ENCODE assay signal across 15 cellular contexts in genomic region chr7:74266191-74266963, GRCh38. TPM values are rescaled to one million over a fixed set of nuclear protein-coding genes. Genes with fewer than 3 reads are reported as not detected.
A peak's percentile ranks its signal among the peaks of the same experiment; 100 is the strongest.
DNase-seq lines count a peak whose midpoint lies in the region; ATAC-seq and TF ChIP-seq lines count a peak whose summit lies in the region.
"Had no signal": no experiment of that assay in that cellular context is flagged by ENCODE, and none has a peak within 500 bp of the region (broad histone marks: within the 10 kb centered on the region; RNA-seq: fewer than 3 reads in every experiment).

No MANE protein-coding gene starts in this region.

- H3K9ac ChIP-seq in IMR-90 (ENCODE audit: low read depth, low read length) = no peak overlapping the region

- no peak overlapping the region for H3K56ac ChIP-seq in IMR-90 (ENCODE audit: extremely low read depth, insufficient read depth, low read length)

- whole genome bisulfite sequencing in IMR-90 (ENCODE audit: extremely low coverage in 2 of 2, insufficient read length in 1 of 2), 2 experiments = 76% methylated on average over 3 of the region's 7 CpGs; no CpG with 5 or more reads in 1 of the 2 experiments

- H3K9me3 ChIP-seq in IMR-90 (ENCODE audit: control insufficient read depth, insufficient read depth, low read length) (no peaks in the 10 kb centered on the region), OCI-LY7 (ENCODE audit: low read length) (no peaks in the 10 kb centered on the region), gastrocnemius medialis (no peaks in the 10 kb centered on the region)

- H3K14ac ChIP-seq in IMR-90 (replicated peaks; ENCODE audit: low read depth, low read length) = 0 out of 2 replicates have a peak overlapping the region, but pooled peaks have one; percentile 44

- no peaks in the 10 kb centered on the region for H3K9me3 Mint-ChIP-seq in stimulated activated memory B cell treated with anti-CD40 and anti-IgM and Interleukin-4, amounts not matched to agents 10 μg/mL and 1 μg/mL and 100 μg/mL, for 72 hours
- no peaks in the 10 kb centered on the region for H3K9me3 Mint-ChIP-seq in activated CD4-positive, alpha-beta T cell treated with anti-CD3 and anti-CD28 coated beads, Interleukin-2, amount 10 ng/mL, durations not matched to agents 7 days and 5 days
- no peaks in the 10 kb centered on the region for H3K9me3 Mint-ChIP-seq in stimulated activated naive CD8-positive, alpha-beta T cell treated with anti-CD3 and anti-CD28 coated beads, Interleukin-15, amount 100 ng/mL, for 72 hours
- H3K9me3 Mint-ChIP-seq: CD8-positive, alpha-beta T cell had no signal

- peaks cover 4% of the 10 kb centered on the region; the same call in 1 of the 2 replicates for H3K9me1 ChIP-seq in IMR-90 (ENCODE audit: insufficient read depth, low read length)

- H2BK20ac ChIP-seq in IMR-90 (ENCODE audit: low read depth, low read length) = peak overlapping the region; percentile 38; the same call in 1 of the 2 replicates

- no peak overlapping the region for H3K23ac ChIP-seq in IMR-90 (ENCODE audit: low read depth, low read length)

- H3K79me1 ChIP-seq in IMR-90 (ENCODE audit: low read depth in 1 of 2, low read length in 2 of 2) = no peaks in the 10 kb centered on the region

- H4K20me1 ChIP-seq in IMR-90 (ENCODE audit: insufficient read depth, low read length) (no peaks in the 10 kb centered on the region), OCI-LY7 (ENCODE audit: insufficient read depth, low read length) (no peaks in the 10 kb centered on the region)

- peaks cover 37% of the 10 kb centered on the region for H3K4me1 Mint-ChIP-seq in stimulated activated memory B cell treated with anti-CD40 and anti-IgM and Interleukin-4, amounts not matched to agents 10 μg/mL and 1 μg/mL and 100 μg/mL, for 72 hours
- peaks cover 9% of the 10 kb centered on the region for H3K4me1 Mint-ChIP-seq in activated CD4-positive, alpha-beta T cell treated with anti-CD3 and anti-CD28 coated beads, Interleukin-2, amount 10 ng/mL, durations not matched to agents 7 days and 5 days
- H3K4me1 Mint-ChIP-seq in stimulated activated naive CD8-positive, alpha-beta T cell treated with anti-CD3 and anti-CD28 coated beads, Interleukin-15, amount 100 ng/mL, for 72 hours = no peaks in the 10 kb centered on the region

- H3K4me2 ChIP-seq in IMR-90 (ENCODE audit: low read depth, low read length) = no peak overlapping the region
- peak overlapping the region; percentile 63 for H3K4me2 ChIP-seq in OCI-LY7 (ENCODE audit: low read length)

- H3K79me2 ChIP-seq in OCI-LY7 (ENCODE audit: insufficient read depth, low read depth, low read length) = no peaks in the 10 kb centered on the region

- TF ChIP-seq RAD21 in IMR-90 (IDR thresholded peaks at IDR 0.05; ENCODE audit: low read length) = no peak

- H3K4ac ChIP-seq in IMR-90 (ENCODE audit: low read depth, low read length) = peak overlapping the region; percentile 45; the same call in 1 of the 2 replicates

- H3K27me3 ChIP-seq in IMR-90 (ENCODE audit: control insufficient read depth, insufficient read depth, low read length) (no peaks in the 10 kb centered on the region), gastrocnemius medialis (no peaks in the 10 kb centered on the region)

- peak overlapping the region; percentile 9; the same call in 1 of the 2 replicates for H2BK120ac ChIP-seq in IMR-90 (ENCODE audit: low read depth, low read length)

- no peak overlapping the region for H2AK9ac ChIP-seq in IMR-90 (replicated peaks; ENCODE audit: low read depth, low read length, poor library complexity)

- CTCF ChIA-PET in IMR-90 (lab: Yijun Ruan, JAX) = interaction anchor here (0.7 kb wide), 1 partner anchor 410 kb away, joined by 3 read pairs; no protein-coding TSS in a partner anchor
- CTCF ChIA-PET in OCI-LY7 (lab: Charles Lee; ENCODE audit: unreplicated experiment) = no interaction called here
- CTCF ChIA-PET in activated CD4-positive, alpha-beta T cell treated with anti-CD3 and anti-CD28 coated beads, Interleukin-2, amount 10 ng/mL, durations not matched to agents 7 days and 5 days (lab: Charles Lee) = no interaction called here

- no peaks in the 10 kb centered on the region for H3K9me2 ChIP-seq in OCI-LY7 (ENCODE audit: insufficient read depth, low read length)

- ATAC-seq in IMR-90 (ENCODE audit: low read depth) (no peak), gastrocnemius medialis (no peak)
- no peak for ATAC-seq in stimulated activated memory B cell treated with anti-CD40 and anti-IgM and Interleukin-4, amounts not matched to agents 10 μg/mL and 1 μg/mL and 100 μg/mL, for 72 hours
- ATAC-seq in stimulated activated naive CD8-positive, alpha-beta T cell treated with anti-CD3 and anti-CD28 coated beads, Interleukin-15, amount 100 ng/mL, for 72 hours = no peak
- ATAC-seq: CD8-positive, alpha-beta T cell; HCT116 had no signal

- no peaks in the 10 kb centered on the region for H3K36me3 Mint-ChIP-seq in stimulated activated memory B cell treated with anti-CD40 and anti-IgM and Interleukin-4, amounts not matched to agents 10 μg/mL and 1 μg/mL and 100 μg/mL, for 72 hours
- no peaks in the 10 kb centered on the region for H3K36me3 Mint-ChIP-seq in activated CD4-positive, alpha-beta T cell treated with anti-CD3 and anti-CD28 coated beads, Interleukin-2, amount 10 ng/mL, durations not matched to agents 7 days and 5 days (ENCODE audit: low read depth)
- H3K36me3 Mint-ChIP-seq: CD8-positive, alpha-beta T cell had no signal

- peak; percentile 23 for DNase-seq in GDM1 (lab: John Stamatoyannopoulos, UW)
- DNase-seq in IMR-90 = no peak
- DNase-seq in OCI-LY7 (ENCODE audit: low spot score) = peak; percentile 40
- DNase-seq in gastrocnemius medialis = no peak
- DNase-seq in activated CD4-positive, alpha-beta T cell treated with anti-CD3 and anti-CD28 coated beads, Interleukin-2, amount 10 ng/mL, durations not matched to agents 7 days and 5 days = no peak
- no peak for DNase-seq in stimulated activated naive CD8-positive, alpha-beta T cell treated with anti-CD3 and anti-CD28 coated beads, Interleukin-15, amount 100 ng/mL, for 72 hours
- DNase-seq: ACHN; CD8-positive, alpha-beta T cell; NCI-H1417 treated with DMSO at 0.1 percent for 48 hours; NCI-H2029 treated with DMSO at 0.1 percent for 48 hours; NCI-H510A treated with DMSO at 0.1 percent for 48 hours; RPMI8226; SW 1271 had no signal

- H2AK5ac ChIP-seq in IMR-90 (ENCODE audit: low read depth, low read length) = peak overlapping the region; percentile 64; the same call in 1 of the 2 replicates

- dilution Hi-C loops in IMR-90 (cut with HindIII; ENCODE audit: low sequenced_read_pairs, unreplicated experiment) = no loop called here

- no peak for TF ChIP-seq CTCF in IMR-90 (conservative IDR thresholded peaks at IDR 0.05; ENCODE audit: low read depth, low read length)
- no peak for TF ChIP-seq CTCF in OCI-LY7 (conservative IDR thresholded peaks at IDR 0.05; ENCODE audit: low read length)
- no peak for TF ChIP-seq CTCF in gastrocnemius medialis (IDR thresholded peaks at IDR 0.05 in 4 of 5, conservative IDR thresholded peaks at IDR 0.05 in 1 of 5)

- no peak overlapping the region for H4K5ac ChIP-seq in IMR-90 (ENCODE audit: low read depth, low read length)

- no peak overlapping the region for H4K8ac ChIP-seq in IMR-90 (ENCODE audit: low read depth in 2 of 2, low read length in 2 of 2)

- in situ Hi-C loops in IMR-90 (cut with MboI; ENCODE audit: low sequenced_read_pairs) = no loop called here
- in situ Hi-C loops in gastrocnemius medialis (cut with MboI; ENCODE audit: low sequenced_read_pairs in 4 of 4) = no loop called here

- H3K36me3 ChIP-seq in IMR-90 (ENCODE audit: control insufficient read depth, insufficient read depth, low read length) = no peaks in the 10 kb centered on the region
- no peaks in the 10 kb centered on the region for H3K36me3 ChIP-seq in OCI-LY7 (ENCODE audit: insufficient read depth, low read length)
- H3K36me3 ChIP-seq in gastrocnemius medialis = no peaks in the 10 kb centered on the region

- no peak overlapping the region for H2BK5ac ChIP-seq in IMR-90 (ENCODE audit: low read depth, low read length, poor library complexity, severe bottlenecking)

- TF ChIP-seq POLR2A in IMR-90 (IDR thresholded peaks at IDR 0.05; ENCODE audit: low read depth, low read length) (no peak), gastrocnemius medialis (IDR thresholded peaks at IDR 0.05) (no peak)

- no peaks in the 10 kb centered on the region for H3K27me3 Mint-ChIP-seq in stimulated activated memory B cell treated with anti-CD40 and anti-IgM and Interleukin-4, amounts not matched to agents 10 μg/mL and 1 μg/mL and 100 μg/mL, for 72 hours
- peaks cover 15% of the 10 kb centered on the region for H3K27me3 Mint-ChIP-seq in activated CD4-positive, alpha-beta T cell treated with anti-CD3 and anti-CD28 coated beads, Interleukin-2, amount 10 ng/mL, durations not matched to agents 7 days and 5 days
- H3K27me3 Mint-ChIP-seq in stimulated activated naive CD8-positive, alpha-beta T cell treated with anti-CD3 and anti-CD28 coated beads, Interleukin-15, amount 100 ng/mL, for 72 hours = peaks cover 18% of the 10 kb centered on the region

- H3K27ac ChIP-seq in IMR-90 (ENCODE audit: insufficient read depth, low read length) (no peak overlapping the region), OCI-LY7 (ENCODE audit: low read depth, low read length, poor library complexity, severe bottlenecking) (peak overlapping the region; percentile 59), gastrocnemius medialis (no peak overlapping the region)

- intact Hi-C loops in IMR-90 (cut with micrococcal nuclease) (no loop called here), OCI-LY7 (cut with micrococcal nuclease; ENCODE audit: unreplicated experiment) (loop anchor here (2.0 kb wide), 1 partner anchor 60 kb away; no protein-coding TSS in a partner anchor), gastrocnemius medialis (cut with DNase I; ENCODE audit: low total_unique reads) (no loop called here)

- H3K4me3 Mint-ChIP-seq in stimulated activated memory B cell treated with anti-CD40 and anti-IgM and Interleukin-4, amounts not matched to agents 10 μg/mL and 1 μg/mL and 100 μg/mL, for 72 hours = peak overlapping the region; percentile 45
- H3K4me3 Mint-ChIP-seq in activated CD4-positive, alpha-beta T cell treated with anti-CD3 and anti-CD28 coated beads, Interleukin-2, amount 10 ng/mL, durations not matched to agents 7 days and 5 days = no peak overlapping the region
- H3K4me3 Mint-ChIP-seq in stimulated activated naive CD8-positive, alpha-beta T cell treated with anti-CD3 and anti-CD28 coated beads, Interleukin-15, amount 100 ng/mL, for 72 hours = no peak overlapping the region
- H3K4me3 Mint-ChIP-seq: CD8-positive, alpha-beta T cell had no signal

- H3K18ac ChIP-seq in IMR-90 (ENCODE audit: low read depth, low read length) = no peak overlapping the region

- H3K4me3 ChIP-seq in IMR-90 (ENCODE audit: insufficient read depth, low read depth, low read length) (no peak overlapping the region), OCI-LY7 (ENCODE audit: low read depth, low read length, poor library complexity, severe bottlenecking) (no peak overlapping the region), gastrocnemius medialis (no peak overlapping the region)

- POLR2A ChIA-PET in IMR-90 (lab: Charles Lee; ENCODE audit: unreplicated experiment) (no interaction called here), OCI-LY7 (lab: Charles Lee) (interaction anchor here (1.4 kb wide), 1 partner anchor 22 kb away, joined by 3 read pairs; no protein-coding TSS in a partner anchor)
- POLR2A ChIA-PET in activated CD4-positive, alpha-beta T cell treated with anti-CD3 and anti-CD28 coated beads, Interleukin-2, amount 10 ng/mL, durations not matched to agents 7 days and 5 days (lab: Charles Lee) = no interaction called here

- no peak overlapping the region for H4K91ac ChIP-seq in IMR-90 (ENCODE audit: insufficient read depth, low read depth, low read length)

- peak overlapping the region; percentile 64 for H3K27ac Mint-ChIP-seq in stimulated activated memory B cell treated with anti-CD40 and anti-IgM and Interleukin-4, amounts not matched to agents 10 μg/mL and 1 μg/mL and 100 μg/mL, for 72 hours
- no peak overlapping the region for H3K27ac Mint-ChIP-seq in activated CD4-positive, alpha-beta T cell treated with anti-CD3 and anti-CD28 coated beads, Interleukin-2, amount 10 ng/mL, durations not matched to agents 7 days and 5 days
- H3K27ac Mint-ChIP-seq in stimulated activated naive CD8-positive, alpha-beta T cell treated with anti-CD3 and anti-CD28 coated beads, Interleukin-15, amount 100 ng/mL, for 72 hours = no peak overlapping the region
- H3K27ac Mint-ChIP-seq: CD8-positive, alpha-beta T cell had no signal

- no peak overlapping the region for H2BK15ac ChIP-seq in IMR-90 (ENCODE audit: low read depth, low read length)

- BruUV-seq in IMR-90 (replicated peaks; lab: Mats Ljungman, UMichigan) = no TSS peak
- no TSS peak for BruUV-seq in OCI-LY7 (replicated peaks; lab: Mats Ljungman, UMichigan)

- 0 out of 2 replicates have a peak, but pooled peaks cover 3% of the 10 kb centered on the region for H3K4me1 ChIP-seq in IMR-90 (ENCODE audit: control insufficient read depth, insufficient read depth, low read length)
- peaks cover 42% of the 10 kb centered on the region for H3K4me1 ChIP-seq in OCI-LY7 (ENCODE audit: insufficient read depth, low read length, poor library complexity, severe bottlenecking)
- H3K4me1 ChIP-seq in gastrocnemius medialis = no peaks in the 10 kb centered on the region

- H2AFZ ChIP-seq in IMR-90 (replicated peaks; ENCODE audit: low read length, poor library complexity) (no peak overlapping the region), OCI-LY7 (ENCODE audit: low read length) (peak overlapping the region; percentile 77; the same call in 1 of the 2 replicates)

RNA-seq across cellular contexts. Expression of gene RFC2, which starts 12.2 kb away (rescaled TPM):
- 33.9 and 37.8 TPM in 2 replicates for total RNA-seq in IMR-90 (2012; rRNA removed)
- 23.2 and 25.2 TPM in 2 replicates for polyA plus RNA-seq in IMR-90 (2012; rRNA removed)
- polyA plus RNA-seq in IMR-90 (2012; cell fraction: cytosol; rRNA removed) = 11.9 and 31.1 TPM in 2 replicates
- polyA plus RNA-seq in IMR-90 (2012; cell fraction: nucleus; rRNA removed; ENCODE audit: low replicate concordance) = 4.2 and 7.5 TPM in 2 replicates
- 71.3 and 77.4 TPM in 2 replicates for total RNA-seq in OCI-LY7 (2014; rRNA removed; shearing (Covaris generic))
- 77.8 and 79.2 TPM in 2 replicates for total RNA-seq in OCI-LY7 (2022)
- 10 to 100 TPM in 3 of 4 donors, 1 to 10 TPM in 1; 8.2 to 15.2 (median 12.7) TPM for total RNA-seq in gastrocnemius medialis
- total RNA-seq in activated CD4-positive, alpha-beta T cell treated with anti-CD3 and anti-CD28 coated beads, Interleukin-2, amount 10 ng/mL, durations not matched to agents 7 days and 5 days = 10 to 100 TPM; 52.2 to 62.9 TPM

RNA-seq across cellular contexts. Expression of gene CLIP2, which starts 22.8 kb away (rescaled TPM):
- 18.1 and 20.3 TPM in 2 replicates for total RNA-seq in IMR-90 (2012; rRNA removed)
- 20.7 and 23.3 TPM in 2 replicates for polyA plus RNA-seq in IMR-90 (2012; rRNA removed)
- 14.7 and 18.2 TPM in 2 replicates for polyA plus RNA-seq in IMR-90 (2012; cell fraction: cytosol; rRNA removed)
- polyA plus RNA-seq in IMR-90 (2012; cell fraction: nucleus; rRNA removed; ENCODE audit: low replicate concordance) = 16.4 and 26.3 TPM in 2 replicates
- total RNA-seq in OCI-LY7 (2014; rRNA removed; shearing (Covaris generic)) = 3.6 and 4.2 TPM in 2 replicates
- total RNA-seq in OCI-LY7 (2022) = 6.3 and 7.2 TPM in 2 replicates
- 10 to 100 TPM in 1 of 4 donors, 1 to 10 TPM in 3; 2.0 to 10.0 (median 4.2) TPM for total RNA-seq in gastrocnemius medialis
- under 1 TPM; 0.72 to 0.89 TPM for total RNA-seq in activated CD4-positive, alpha-beta T cell treated with anti-CD3 and anti-CD28 coated beads, Interleukin-2, amount 10 ng/mL, durations not matched to agents 7 days and 5 days

RNA-seq across cellular contexts. Expression of gene LAT2, which starts 56.6 kb away (rescaled TPM):
- total RNA-seq in IMR-90 (2012; rRNA removed) (under 0.01 and 0.36 TPM in 2 replicates), OCI-LY7 (2022) (79.1 and 93.8 TPM in 2 replicates), gastrocnemius medialis (1 to 10 TPM; 2.1 to 5.3 (median 3.0) TPM)
- 0.50 and 0.77 TPM in 2 replicates for polyA plus RNA-seq in IMR-90 (2012; rRNA removed)
- polyA plus RNA-seq in IMR-90 (2012; cell fraction: cytosol; rRNA removed) = 0.41 and 0.60 TPM in 2 replicates
- 3.3 and 4.1 TPM in 2 replicates for polyA plus RNA-seq in IMR-90 (2012; cell fraction: nucleus; rRNA removed; ENCODE audit: low replicate concordance)
- 41.1 and 48.3 TPM in 2 replicates for total RNA-seq in OCI-LY7 (2014; rRNA removed; shearing (Covaris generic))
- total RNA-seq in activated CD4-positive, alpha-beta T cell treated with anti-CD3 and anti-CD28 coated beads, Interleukin-2, amount 10 ng/mL, durations not matched to agents 7 days and 5 days = 1 to 10 TPM; 8.0 to 8.4 TPM

Comparison
In these comparisons a context has a peak if more than half of its experiments do, and no peak if none do; other contexts are left out.
1. DNase-seq: peak in GDM1 (single experiment) and OCI-LY7 (single experiment); none in IMR-90 (single experiment), gastrocnemius medialis (0 of 2), activated CD4-positive, alpha-beta T cell treated with anti-CD3 and anti-CD28 coated beads, Interleukin-2, amount 10 ng/mL, durations not matched to agents 7 days and 5 days (single experiment) and stimulated activated naive CD8-positive, alpha-beta T cell treated with anti-CD3 and anti-CD28 coated beads, Interleukin-15, amount 100 ng/mL, for 72 hours (0 of 2).
2. RNA of gene LAT2, which starts 56.6 kb away (total RNA-seq): 41.1 to 93.8 TPM in OCI-LY7; 8.0 to 8.4 TPM in activated CD4-positive, alpha-beta T cell treated with anti-CD3 and anti-CD28 coated beads, Interleukin-2, amount 10 ng/mL, durations not matched to agents 7 days and 5 days, 2.1 to 5.3 TPM in gastrocnemius medialis and under 0.01 to 0.36 TPM in IMR-90; every median in the first group is over 4 times any median in the second.